In genomic region chr14:58414845-58415244, GRCh38 we compare ENCODE assay signal across 24 cellular contexts. TPM values are rescaled to one million over a fixed set of nuclear protein-coding genes. Genes with fewer than 3 reads are reported as not detected.
DNase-seq lines count a peak whose midpoint lies in the region; ATAC-seq, FAIRE-seq and TF ChIP-seq lines count a peak whose summit lies in the region.
"Had no signal": no experiment of that assay in that cellular context is flagged by ENCODE, and none has a peak within 500 bp of the region (broad histone marks: within the 10 kb centered on the region; RNA-seq: fewer than 3 reads in every experiment).

No MANE protein-coding gene starts in this region.

- no peak overlapping the region for H3K4me3 Mint-ChIP-seq in activated CD8-positive, alpha-beta memory T cell treated with anti-CD3 and anti-CD28 coated beads, Interleukin-2, amount 10 ng/mL, durations not matched to agents 7 days and 5 days

- peaks cover 0 to 4% of the 10 kb centered on the region in 2 donors for H3K4me1 ChIP-seq in right atrium auricular region
- H3K4me1 ChIP-seq: ascending aorta, colonic mucosa, uterus had no signal

- intact Hi-C loops in Right ventricle myocardium inferior (cut with DNase I) = no loop called here

- H3K36me3 ChIP-seq in right atrium auricular region = peaks cover 41% of the 10 kb centered on the region
- H3K36me3 ChIP-seq: colonic mucosa, uterus had no signal

- ATAC-seq in Right ventricle myocardium inferior = peak; percentile 54
- ATAC-seq in activated CD8-positive, alpha-beta memory T cell treated with anti-CD3 and anti-CD28 coated beads, Interleukin-2, amount 10 ng/mL, durations not matched to agents 7 days and 5 days = no peak
- no peak for ATAC-seq in HG03045 (IDR thresholded peaks at IDR 0.05; ENCODE audit: unreplicated experiment)
- ATAC-seq in GM21360 (IDR thresholded peaks at IDR 0.05; ENCODE audit: unreplicated experiment) = no peak
- ATAC-seq: Panc1 had no signal

- H3K9me3 ChIP-seq in right atrium auricular region = no peaks in the 10 kb centered on the region
- H3K9me3 ChIP-seq: ascending aorta, colonic mucosa, uterus had no signal

- H3K27me3 ChIP-seq in right atrium auricular region = no peaks in the 10 kb centered on the region
- H3K27me3 ChIP-seq: ascending aorta, colonic mucosa, spleen, uterus had no signal

- H3K27me3 Mint-ChIP-seq in activated CD8-positive, alpha-beta memory T cell treated with anti-CD3 and anti-CD28 coated beads, Interleukin-2, amount 10 ng/mL, durations not matched to agents 7 days and 5 days = no peaks in the 10 kb centered on the region
- H3K27me3 Mint-ChIP-seq: naive B cell had no signal

- no peaks in the 10 kb centered on the region for H3K9me3 Mint-ChIP-seq in activated CD8-positive, alpha-beta memory T cell treated with anti-CD3 and anti-CD28 coated beads, Interleukin-2, amount 10 ng/mL, durations not matched to agents 7 days and 5 days (ENCODE audit: low read depth)

- H3K27ac Mint-ChIP-seq in activated CD8-positive, alpha-beta memory T cell treated with anti-CD3 and anti-CD28 coated beads, Interleukin-2, amount 10 ng/mL, durations not matched to agents 7 days and 5 days = no peak overlapping the region

- H3K4me1 Mint-ChIP-seq in activated CD8-positive, alpha-beta memory T cell treated with anti-CD3 and anti-CD28 coated beads, Interleukin-2, amount 10 ng/mL, durations not matched to agents 7 days and 5 days = peaks cover 10% of the 10 kb centered on the region

- peak; percentile 82 for FAIRE-seq in urothelium cell line (lab: Jason Lieb, UNC)

- DNase-seq in Right ventricle myocardium inferior (ENCODE audit: missing footprints) (no peak), right atrium auricular region (ENCODE audit: low spot score) (no peak), NCI-H524 treated with DMSO at 0.1 percent for 48 hours (lab: John Stamatoyannopoulos, UW) (peak; percentile 56), fibroblast of pulmonary artery (ENCODE audit: low read depth) (peak; percentile 11), urothelium cell line (ENCODE audit: low spot score) (no peak)
- DNase-seq in activated CD8-positive, alpha-beta memory T cell treated with anti-CD3 and anti-CD28 coated beads, Interleukin-2, amount 10 ng/mL, durations not matched to agents 7 days and 5 days = no peak
- DNase-seq: activated gamma-delta T cell; colonic mucosa; GF-D8; naive B cell; NCI-H1930; NCI-H526; posterior cingulate gyrus; spleen; stimulated activated naive CD4-positive, alpha-beta T cell; SW 1271; uterus had no signal

- H3K36me3 Mint-ChIP-seq in activated CD8-positive, alpha-beta memory T cell treated with anti-CD3 and anti-CD28 coated beads, Interleukin-2, amount 10 ng/mL, durations not matched to agents 7 days and 5 days = peaks cover 54% of the 10 kb centered on the region

- H3K4me3 ChIP-seq in right atrium auricular region (no peak overlapping the region), fibroblast of pulmonary artery (replicated peaks; ENCODE audit: low read depth, low read length) (no peak overlapping the region)
- H3K4me3 ChIP-seq: ascending aorta, colonic mucosa, spleen, uterus had no signal

- no peak overlapping the region for H3K27ac ChIP-seq in right atrium auricular region
- H3K27ac ChIP-seq: ascending aorta, colonic mucosa, epithelial cell of prostate, spleen, uterus, VCaP had no signal

- CTCF ChIA-PET in activated CD8-positive, alpha-beta memory T cell treated with anti-CD3 and anti-CD28 coated beads, Interleukin-2, amount 10 ng/mL, durations not matched to agents 7 days and 5 days (lab: Charles Lee) = no interaction called here

- TF ChIP-seq CTCF in right atrium auricular region (IDR thresholded peaks at IDR 0.05) (no peak), fibroblast of pulmonary artery (IDR thresholded peaks at IDR 0.05; ENCODE audit: low read length, missing control alignments) (no peak)

RNA-seq across cellular contexts. Expression of gene TIMM9, which starts 12.5 kb away (rescaled TPM):
- 24.1 TPM for total RNA-seq in Right ventricle myocardium inferior
- total RNA-seq in right atrium auricular region = 10 to 100 TPM; 35.4 to 84.5 TPM
- total RNA-seq in activated CD8-positive, alpha-beta memory T cell treated with anti-CD3 and anti-CD28 coated beads, Interleukin-2, amount 10 ng/mL, durations not matched to agents 7 days and 5 days = 10 to 100 TPM; 29.4 to 44.3 TPM

RNA-seq across cellular contexts. Expression of gene KIAA0586, which starts 12.7 kb away (rescaled TPM):
- total RNA-seq in Right ventricle myocardium inferior (11.3 TPM), right atrium auricular region (10 to 100 TPM in 1 of 2 donors, 1 to 10 TPM in 1; 8.9 to 11.9 TPM)
- total RNA-seq in activated CD8-positive, alpha-beta memory T cell treated with anti-CD3 and anti-CD28 coated beads, Interleukin-2, amount 10 ng/mL, durations not matched to agents 7 days and 5 days = 10 to 100 TPM; 24.1 to 27.7 TPM

RNA-seq across cellular contexts. Expression of gene TOMM20L, which starts 19.1 kb away (rescaled TPM):
- total RNA-seq in Right ventricle myocardium inferior (not detected), right atrium auricular region (not detected)
- total RNA-seq in activated CD8-positive, alpha-beta memory T cell treated with anti-CD3 and anti-CD28 coated beads, Interleukin-2, amount 10 ng/mL, durations not matched to agents 7 days and 5 days = not detected
- total RNA-seq: ascending aorta, colonic mucosa, lower leg skin had no signal

Comparison
In these comparisons a context has a peak if more than half of its experiments do, and no peak if none do; other contexts are left out.
1. DNase-seq: peak in NCI-H524 treated with DMSO at 0.1 percent for 48 hours (single experiment) and fibroblast of pulmonary artery (single experiment); none in Right ventricle myocardium inferior (single experiment), right atrium auricular region (single experiment), urothelium cell line (single experiment) and activated CD8-positive, alpha-beta memory T cell treated with anti-CD3 and anti-CD28 coated beads, Interleukin-2, amount 10 ng/mL, durations not matched to agents 7 days and 5 days (single experiment).